In the genomic region with DNA sequence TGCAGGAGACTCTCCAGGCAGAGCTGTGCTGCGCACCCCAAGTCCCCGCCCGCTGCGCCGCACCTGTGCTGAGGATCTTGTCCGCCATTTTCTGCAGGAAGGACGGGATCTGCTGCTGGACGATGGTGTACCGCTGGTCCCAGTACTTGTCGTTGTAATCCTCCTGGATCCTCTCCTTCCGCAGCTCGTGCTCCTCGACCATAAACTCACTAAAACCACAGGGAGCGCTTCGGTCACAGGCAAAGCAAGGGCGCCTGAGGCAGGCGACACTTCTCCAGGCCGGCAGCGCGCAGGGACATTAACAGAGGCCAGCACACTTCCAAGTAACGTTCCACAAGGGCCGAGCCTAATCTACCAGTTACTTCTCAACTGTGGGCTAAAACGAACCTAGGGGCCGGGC, we compare ENCODE assay signal across 35 cellular contexts. TPM values are rescaled to one million over a fixed set of nuclear protein-coding genes. Genes with fewer than 3 reads are reported as not detected.
"Had no signal": no experiment of that assay in that cellular context is flagged by ENCODE, and none has a peak within 500 bp of the region (broad histone marks: within the 10 kb centered on the region; RNA-seq: fewer than 3 reads in every experiment).

No MANE protein-coding gene starts in this region.

- H3K27ac Mint-ChIP-seq: activated B cell treated with CpG ODN at 0.5 μM for 24 hours; activated CD4-positive, alpha-beta memory T cell treated with anti-CD3 and anti-CD28 coated beads for 36 hours; activated CD4-positive, alpha-beta T cell treated with anti-CD3 and anti-CD28 coated beads, Interleukin-2, amount 10 ng/mL, durations not matched to agents 24 days and 14 days; activated CD8-positive, alpha-beta T cell treated with anti-CD3 and anti-CD28 coated beads for 36 hours; activated naive CD4-positive, alpha-beta T cell treated with anti-CD3 and anti-CD28 coated beads for 36 hours; activated naive CD4-positive, alpha-beta T cell treated with anti-CD3 and anti-CD28 coated beads, Interleukin-2, amount 50 U/mL, for 72 hours; activated naive CD8-positive, alpha-beta T cell treated with anti-CD3 and anti-CD28 coated beads for 36 hours; activated T-cell treated with anti-CD3 and anti-CD28 coated beads, Interleukin-2, amount 50 U/mL, for 72 hours; activated T-helper 1 cell treated with anti-CD3 and anti-CD28 coated beads, Interleukin-12 subunit alpha, Interleukin-12 subunit beta, Interleukin-2, Interleukin-4 antibody, amounts not matched to agents 30 ng/mL and 10 ng/mL and 1 ng/mL, durations not matched to agents 14 hours and 24 hours and 36 hours; activated T-helper 17 cell treated with anti-CD3 and anti-CD28 coated beads, Interleukin-2, amount 50 U/mL, for 72 hours; T-helper 1 cell treated with Interleukin-12 subunit alpha and Interleukin-12 subunit beta and Interleukin-4 antibody, amounts not matched to agents 30 μg/mL and 1 μg/mL, for 36 hours; T-helper 2 cell treated with Interferon-gamma antibody and Interleukin-4, amounts not matched to agents 5 μg/mL and 100 μg/mL, for 36 hours had no signal

- H3K4me3 Mint-ChIP-seq: activated B cell treated with CpG ODN at 0.5 μM for 24 hours; activated CD4-positive, alpha-beta memory T cell treated with anti-CD3 and anti-CD28 coated beads for 36 hours; activated CD4-positive, alpha-beta T cell treated with anti-CD3 and anti-CD28 coated beads, Interleukin-2, amount 10 ng/mL, durations not matched to agents 24 days and 14 days; activated CD8-positive, alpha-beta T cell treated with anti-CD3 and anti-CD28 coated beads for 36 hours; activated naive CD4-positive, alpha-beta T cell treated with anti-CD3 and anti-CD28 coated beads for 36 hours; activated naive CD8-positive, alpha-beta T cell treated with anti-CD3 and anti-CD28 coated beads for 36 hours; activated T-cell treated with anti-CD3 and anti-CD28 coated beads, Interleukin-2, amount 50 U/mL, for 4 hours; activated T-cell treated with anti-CD3 and anti-CD28 coated beads, Interleukin-2, amount 50 U/mL, for 72 hours; activated T-helper 1 cell treated with anti-CD3 and anti-CD28 coated beads, Interleukin-12 subunit alpha, Interleukin-12 subunit beta, Interleukin-2, Interleukin-4 antibody, amounts not matched to agents 30 ng/mL and 10 ng/mL and 1 ng/mL, durations not matched to agents 14 hours and 24 hours and 36 hours; activated T-helper 17 cell treated with anti-CD3 and anti-CD28 coated beads, Interleukin-2, amount 50 U/mL, for 72 hours; T-helper 1 cell treated with Interleukin-12 subunit alpha and Interleukin-12 subunit beta and Interleukin-4 antibody, amounts not matched to agents 30 μg/mL and 1 μg/mL, for 36 hours; T-helper 2 cell treated with Interferon-gamma antibody and Interleukin-4, amounts not matched to agents 5 μg/mL and 100 μg/mL, for 36 hours had no signal

- H3K27me3 Mint-ChIP-seq: activated B cell treated with CpG ODN at 0.5 μM for 24 hours; activated CD4-positive, alpha-beta memory T cell treated with anti-CD3 and anti-CD28 coated beads for 36 hours; activated CD4-positive, alpha-beta T cell treated with anti-CD3 and anti-CD28 coated beads, Interleukin-2, amount 10 ng/mL, durations not matched to agents 24 days and 14 days; activated CD8-positive, alpha-beta T cell treated with anti-CD3 and anti-CD28 coated beads for 36 hours; activated naive CD8-positive, alpha-beta T cell treated with anti-CD3 and anti-CD28 coated beads for 36 hours; activated T-helper 17 cell treated with anti-CD3 and anti-CD28 coated beads, Interleukin-2, amount 50 U/mL, for 72 hours had no signal

- DNase-seq: activated B cell treated with CpG ODN at 0.5 μM for 24 hours; activated CD4-positive, alpha-beta memory T cell treated with anti-CD3 and anti-CD28 coated beads for 36 hours; activated CD4-positive, alpha-beta T cell treated with anti-CD3 and anti-CD28 coated beads for 4 hours; activated CD4-positive, alpha-beta T cell treated with anti-CD3 and anti-CD28 coated beads, Interleukin-2, amount 10 ng/mL, durations not matched to agents 24 days and 14 days; activated CD4-positive, alpha-beta T cell treated with anti-CD3 and anti-CD28 coated beads, Interleukin-2, amount 50 U/mL, for 1 hour; activated CD4-positive, alpha-beta T cell treated with anti-CD3 and anti-CD28 coated beads, Interleukin-2, amount 50 U/mL, for 4 hours; activated CD4-positive, CD25-positive, alpha-beta regulatory T cell treated with anti-CD3 and anti-CD28 coated beads, Interleukin-2, amount 50 U/mL, for 72 hours; activated CD8-positive, alpha-beta memory T cell treated with anti-CD3 and anti-CD28 coated beads, Interleukin-2, amount 50 U/mL, for 4 hours; activated CD8-positive, alpha-beta T cell treated with anti-CD3 and anti-CD28 coated beads for 36 hours; activated effector memory CD4-positive, alpha-beta T cell treated with anti-CD3 and anti-CD28 coated beads, Interleukin-2, amount 50 U/mL, for 16 hours; activated gamma-delta T cell treated with Interleukin-2 at 50 U/mL for 16 hours; activated naive CD4-positive, alpha-beta T cell; activated naive CD4-positive, alpha-beta T cell treated with anti-CD3 and anti-CD28 coated beads for 36 hours; activated naive CD4-positive, alpha-beta T cell treated with anti-CD3 and anti-CD28 coated beads, Interleukin-2, amount 50 U/mL, for 16 hours; activated naive CD8-positive, alpha-beta T cell treated with anti-CD3 and anti-CD28 coated beads for 36 hours; activated T-cell treated with anti-CD3 and anti-CD28 coated beads for 4 hours; activated T-cell treated with anti-CD3 and anti-CD28 coated beads, Interleukin-2, amount 50 U/mL, for 1 hour; activated T-cell treated with anti-CD3 and anti-CD28 coated beads, Interleukin-2, amount 50 U/mL, for 4 hours; activated T-cell treated with anti-CD3 and anti-CD28 coated beads, Interleukin-2, amount 50 U/mL, for 72 hours; adrenal gland; amniotic stem cell; aorta; body of pancreas; brain microvascular endothelial cell; central memory CD4-positive, alpha-beta T cell; T-helper 1 cell; T-helper 2 cell; T-helper 9 cell had no signal

- H3K9me3 Mint-ChIP-seq: activated B cell treated with CpG ODN at 0.5 μM for 24 hours; activated CD4-positive, alpha-beta memory T cell treated with anti-CD3 and anti-CD28 coated beads for 36 hours; activated CD4-positive, alpha-beta T cell treated with anti-CD3 and anti-CD28 coated beads, Interleukin-2, amount 10 ng/mL, durations not matched to agents 24 days and 14 days; activated CD8-positive, alpha-beta T cell treated with anti-CD3 and anti-CD28 coated beads for 36 hours; activated naive CD4-positive, alpha-beta T cell treated with anti-CD3 and anti-CD28 coated beads for 36 hours; activated naive CD4-positive, alpha-beta T cell treated with anti-CD3 and anti-CD28 coated beads, Interleukin-2, amount 50 U/mL, for 72 hours; activated naive CD8-positive, alpha-beta T cell treated with anti-CD3 and anti-CD28 coated beads for 36 hours; activated T-cell treated with anti-CD3 and anti-CD28 coated beads, Interleukin-2, amount 50 U/mL, for 4 hours; activated T-cell treated with anti-CD3 and anti-CD28 coated beads, Interleukin-2, amount 50 U/mL, for 72 hours; activated T-helper 1 cell treated with anti-CD3 and anti-CD28 coated beads, Interleukin-12 subunit alpha, Interleukin-12 subunit beta, Interleukin-2, Interleukin-4 antibody, amounts not matched to agents 30 ng/mL and 10 ng/mL and 1 ng/mL, durations not matched to agents 14 hours and 24 hours and 36 hours; activated T-helper 17 cell treated with anti-CD3 and anti-CD28 coated beads, Interleukin-2, amount 50 U/mL, for 72 hours; T-helper 1 cell treated with Interleukin-12 subunit alpha and Interleukin-12 subunit beta and Interleukin-4 antibody, amounts not matched to agents 30 μg/mL and 1 μg/mL, for 36 hours; T-helper 2 cell treated with Interferon-gamma antibody and Interleukin-4, amounts not matched to agents 5 μg/mL and 100 μg/mL, for 36 hours had no signal

- H3K4me1 Mint-ChIP-seq: activated B cell treated with CpG ODN at 0.5 μM for 24 hours had no signal

RNA-seq across cellular contexts. Expression of a gene that starts 46.9 kb away (rescaled TPM):
- total RNA-seq: activated B cell treated with CpG ODN at 0.5 μM for 24 hours; activated CD4-positive, alpha-beta memory T cell treated with anti-CD3 and anti-CD28 coated beads for 36 hours; activated CD4-positive, alpha-beta T cell treated with anti-CD3 and anti-CD28 coated beads, Interleukin-2, amount 10 ng/mL, durations not matched to agents 24 days and 14 days; activated CD8-positive, alpha-beta memory T cell treated with anti-CD3 and anti-CD28 coated beads for 36 hours; activated CD8-positive, alpha-beta T cell treated with anti-CD3 and anti-CD28 coated beads for 36 hours; activated naive CD4-positive, alpha-beta T cell treated with anti-CD3 and anti-CD28 coated beads for 36 hours; activated naive CD4-positive, alpha-beta T cell treated with anti-CD3 and anti-CD28 coated beads, Interleukin-2, amount 50 U/mL, for 72 hours; activated naive CD8-positive, alpha-beta T cell treated with anti-CD3 and anti-CD28 coated beads for 36 hours; activated T-cell treated with anti-CD3 and anti-CD28 coated beads, Interleukin-2, amount 50 U/mL, for 4 hours; activated T-helper 1 cell treated with anti-CD3 and anti-CD28 coated beads, Interleukin-12 subunit alpha, Interleukin-12 subunit beta, Interleukin-2, Interleukin-4 antibody, amounts not matched to agents 30 ng/mL and 10 ng/mL and 1 ng/mL, durations not matched to agents 14 hours and 24 hours and 36 hours; activated T-helper 17 cell treated with anti-CD3 and anti-CD28 coated beads, Interleukin-2, amount 50 U/mL, for 72 hours; aorta; cardiac septum had no signal

RNA-seq across cellular contexts. Expression of a gene that starts 52.1 kb away (rescaled TPM):
- total RNA-seq: activated CD4-positive, alpha-beta T cell treated with anti-CD3 and anti-CD28 coated beads, Interleukin-2, amount 10 ng/mL, durations not matched to agents 24 days and 14 days; activated CD8-positive, alpha-beta memory T cell treated with anti-CD3 and anti-CD28 coated beads for 36 hours; activated naive CD4-positive, alpha-beta T cell treated with anti-CD3 and anti-CD28 coated beads for 36 hours; activated naive CD4-positive, alpha-beta T cell treated with anti-CD3 and anti-CD28 coated beads, Interleukin-2, amount 50 U/mL, for 72 hours; activated naive CD8-positive, alpha-beta T cell treated with anti-CD3 and anti-CD28 coated beads for 36 hours; activated T-cell treated with anti-CD3 and anti-CD28 coated beads, Interleukin-2, amount 50 U/mL, for 4 hours; activated T-helper 1 cell treated with anti-CD3 and anti-CD28 coated beads, Interleukin-12 subunit alpha, Interleukin-12 subunit beta, Interleukin-2, Interleukin-4 antibody, amounts not matched to agents 30 ng/mL and 10 ng/mL and 1 ng/mL, durations not matched to agents 14 hours and 24 hours and 36 hours had no signal
